Comparison of ENCODE assay signal across 11 cellular contexts in genomic region chr9:92481029-92481633, GRCh38. TPM values are rescaled to one million over a fixed set of nuclear protein-coding genes. Genes with fewer than 3 reads are reported as not detected.
A peak's percentile ranks its signal among the peaks of the same experiment; 100 is the strongest.
DNase-seq lines count a peak whose midpoint lies in the region; ATAC-seq and TF ChIP-seq lines count a peak whose summit lies in the region.
"Had no signal": no experiment of that assay in that cellular context is flagged by ENCODE, and none has a peak within 500 bp of the region (broad histone marks: within the 10 kb centered on the region; RNA-seq: fewer than 3 reads in every experiment).

No MANE protein-coding gene starts in this region.

- POLR2A ChIA-PET in HCT116 (lab: Charles Lee): no interaction called here

- BruUV-seq in HCT116 (replicated peaks; lab: Mats Ljungman, UMichigan): no TSS peak

- no peaks in the 10 kb centered on the region for H3K27me3 ChIP-seq in HCT116 (ENCODE audit: insufficient read depth, low read length)
- H3K27me3 ChIP-seq in mesenchymal stem cell (ENCODE audit: control insufficient read depth in 1 of 2, insufficient read depth in 1 of 2, low read length in 2 of 2): no peaks in the 10 kb centered on the region

- no peak overlapping the region for H2BK120ac ChIP-seq in mesenchymal stem cell (ENCODE audit: low read depth, low read length)

- no peak overlapping the region for H3K14ac ChIP-seq in mesenchymal stem cell (ENCODE audit: low read length in 2 of 2)

- H4K20me1 ChIP-seq in HCT116 (ENCODE audit: insufficient read depth): no peaks in the 10 kb centered on the region

- no peak overlapping the region for H2AFZ ChIP-seq in HCT116 (ENCODE audit: low read depth, low read length, poor library complexity, severe bottlenecking)
- H2AFZ ChIP-seq in mesenchymal stem cell (ENCODE audit: low read depth, low read length): no peak overlapping the region

- no peak overlapping the region for H3K18ac ChIP-seq in mesenchymal stem cell (ENCODE audit: low read depth in 1 of 2, low read length in 2 of 2)

- H2BK5ac ChIP-seq in mesenchymal stem cell (ENCODE audit: low read depth, low read length, poor library complexity, severe bottlenecking): no peak overlapping the region

- H3K79me1 ChIP-seq in mesenchymal stem cell (replicated peaks; ENCODE audit: low read length, poor library complexity, severe bottlenecking): no peaks in the 10 kb centered on the region

- intact Hi-C loops in HCT116 (cut with micrococcal nuclease): no loop called here

- no peaks in the 10 kb centered on the region for H3K36me3 ChIP-seq in HCT116 (ENCODE audit: control insufficient read depth in 1 of 2, insufficient read depth in 2 of 2, low read length in 2 of 2)
- H3K36me3 ChIP-seq in mesenchymal stem cell (ENCODE audit: control insufficient read depth in 1 of 2, insufficient read depth in 2 of 2, low read depth in 1 of 2, low read length in 2 of 2): no peaks in the 10 kb centered on the region

- no peak overlapping the region for H2AK5ac ChIP-seq in mesenchymal stem cell (ENCODE audit: low read length, severe bottlenecking)

- WGBS in mesenchymal stem cell: no CpG with 5 or more reads among the region's 2 CpGs

- CTCF ChIA-PET in HCT116 (lab: Charles Lee): interaction anchor here (1.5 to 1.9 kb wide), 2 partner anchors 9 to 21 kb away, joined by 4 read pairs; no protein-coding TSS in a partner anchor

- no peak overlapping the region for H4K8ac ChIP-seq in mesenchymal stem cell (ENCODE audit: low read length)

- no peak overlapping the region for H3K4ac ChIP-seq in mesenchymal stem cell (ENCODE audit: low read depth in 1 of 2, low read length in 2 of 2)

- H3K27ac ChIP-seq in HCT116 (ENCODE audit: low read depth, low read length): no peak overlapping the region
- no peak overlapping the region for H3K27ac ChIP-seq in mesenchymal stem cell (ENCODE audit: low read length, poor library complexity, severe bottlenecking)

- H3K9me2 ChIP-seq in HCT116 (ENCODE audit: insufficient read depth): no peaks in the 10 kb centered on the region

- H3K79me2 ChIP-seq in HCT116 (ENCODE audit: insufficient read depth, low read length): no peaks in the 10 kb centered on the region

- H3K4me1 ChIP-seq in HCT116 (ENCODE audit: control insufficient read depth in 1 of 2, insufficient read depth in 2 of 2, low read length in 2 of 2) (peaks cover 0 to 14% of the 10 kb centered on the region in 2 experiments; a peak in 2 of 4 replicates), mesenchymal stem cell (ENCODE audit: control insufficient read depth, insufficient read depth, low read depth, low read length) (peaks cover 3% of the 10 kb centered on the region)

- peak; percentile 75; the same call in 1 of the 2 replicates for ATAC-seq in HCT116
- ATAC-seq in GM21619 (IDR thresholded peaks at IDR 0.05; ENCODE audit: unreplicated experiment): no peak
- no peak for ATAC-seq in GM18873 (IDR thresholded peaks at IDR 0.05; ENCODE audit: low FRiP score, unreplicated experiment)
- ATAC-seq: activated CD8-positive, alpha-beta T cell treated with anti-CD3 and anti-CD28 coated beads, Interleukin-2, amount 10 ng/mL, durations not matched to agents 7 days and 5 days had no signal

- H3K9ac ChIP-seq in HCT116 (ENCODE audit: low read length): no peak overlapping the region
- H3K9ac ChIP-seq in mesenchymal stem cell (ENCODE audit: low read length): peak overlapping the region; percentile 88

- TF ChIP-seq POLR2A in HCT116 (IDR thresholded peaks at IDR 0.05; ENCODE audit: borderline replicate concordance, extremely low read depth, insufficient read depth, insufficient read length): no peak

- no peak for TF ChIP-seq RAD21 in HCT116 (IDR thresholded peaks at IDR 0.05; ENCODE audit: low read depth)

- H3K4me2 ChIP-seq in HCT116 (ENCODE audit: low read length) (peak overlapping the region; percentile 43), mesenchymal stem cell (ENCODE audit: low read length, poor library complexity, severe bottlenecking) (no peak overlapping the region)

- no peak overlapping the region for H2BK12ac ChIP-seq in mesenchymal stem cell (ENCODE audit: low read length in 2 of 2)

- H2BK15ac ChIP-seq in mesenchymal stem cell (ENCODE audit: low read depth, poor library complexity, severe bottlenecking): no peak overlapping the region

- DNase-seq in A172 (ENCODE audit: low spot score) (peak; percentile 24), HCT116 (ENCODE audit: low read depth, low spot score) (no peak), astrocyte of the hippocampus (ENCODE audit: low read depth, low spot score) (peak; percentile 50), mesenchymal stem cell (no peak), ureter (ENCODE audit: low spot score) (no peak), NCI-H2029 treated with DMSO at 0.1 percent for 48 hours (lab: John Stamatoyannopoulos, UW) (no peak)
- DNase-seq: activated CD8-positive, alpha-beta T cell treated with anti-CD3 and anti-CD28 coated beads, Interleukin-2, amount 10 ng/mL, durations not matched to agents 7 days and 5 days; NK-92 treated with Interleukin-12 subunit alpha and Interleukin-12 subunit beta, amount 100 ng/mL, for 24 hours had no signal

- H3K4me3 ChIP-seq in HCT116 (replicated peaks in 1 of 2; ENCODE audit: low read depth in 1 of 2, low read length in 2 of 2): no peak overlapping the region
- H3K4me3 ChIP-seq in mesenchymal stem cell (ENCODE audit: insufficient read depth in 1 of 2, low read depth in 1 of 2, low read length in 2 of 2): peak overlapping the region in 1 of 2 experiments; percentile 65

- H3K23ac ChIP-seq in mesenchymal stem cell (ENCODE audit: low read length in 2 of 2): no peak overlapping the region

- no peak for TF ChIP-seq CTCF in HCT116 (IDR thresholded peaks at IDR 0.05 in 2 of 3, conservative IDR thresholded peaks at IDR 0.05 in 1 of 3; ENCODE audit: borderline replicate concordance in 1 of 3, insufficient read depth in 1 of 3, low read depth in 2 of 3, low read length in 2 of 3)

- RAD21 ChIA-PET in HCT116 (lab: Charles Lee; ENCODE audit: low non-redundant PET in 1 of 2, low total read pairs in 2 of 2, uncharacterized antibody in 2 of 2, unreplicated experiment in 2 of 2): no interaction called here

- H4K91ac ChIP-seq in mesenchymal stem cell (ENCODE audit: low read length): no peak overlapping the region

- H3K9me3 ChIP-seq in HCT116 (ENCODE audit: control insufficient read depth in 1 of 2, insufficient read depth in 1 of 2, low read depth in 1 of 2, low read length in 2 of 2): no peaks in the 10 kb centered on the region
- H3K9me3 ChIP-seq in mesenchymal stem cell (ENCODE audit: control insufficient read depth, low read length): no peaks in the 10 kb centered on the region

TF ChIP-seq in HCT116, 20 proteins besides CTCF, POLR2A, EP300 and RAD21:
- TF ChIP-seq FOSL1 (IDR thresholded peaks at IDR 0.05; ENCODE audit: low read depth) (peak; percentile 40), CBX3 (IDR thresholded peaks at IDR 0.05; ENCODE audit: low read depth) (no peak)
TF ChIP-seq in HCT116: peak in this region for 1.

RNA-seq across cellular contexts. Expression of gene ASPN, which starts 1.2 kb away (rescaled TPM):
- not detected in 2 replicates for total RNA-seq in A172 (2014; rRNA removed; shearing (Covaris generic))
- total RNA-seq in HCT116 (2021; ENCODE audit: unreplicated experiment): not detected
- polyA plus RNA-seq in HCT116 (2012): not detected in 2 replicates
- 3.5 TPM for polyA plus RNA-seq in mesenchymal stem cell (2013, experiment 1 of 2)
- 3.7 TPM for polyA plus RNA-seq in mesenchymal stem cell (2013, experiment 2 of 2)
- 7.5 TPM for total RNA-seq in ureter
- total RNA-seq: activated CD8-positive, alpha-beta T cell treated with anti-CD3 and anti-CD28 coated beads, Interleukin-2, amount 10 ng/mL, durations not matched to agents 7 days and 5 days; mononuclear cell had no signal

RNA-seq across cellular contexts. Expression of gene ECM2, which starts 54.7 kb away (rescaled TPM):
- 0.26 TPM in 1 of 2 replicates, not detected in the other for total RNA-seq in A172 (2014; rRNA removed; shearing (Covaris generic))
- total RNA-seq in HCT116 (2021; ENCODE audit: unreplicated experiment) (not detected), ureter (16.3 TPM)
- 0.04 TPM in 1 of 2 replicates, not detected in the other for polyA plus RNA-seq in HCT116 (2012)
- 0.18 TPM for polyA plus RNA-seq in mesenchymal stem cell (2013, experiment 1 of 2)
- 0.25 TPM for polyA plus RNA-seq in mesenchymal stem cell (2013, experiment 2 of 2)
- total RNA-seq: activated CD8-positive, alpha-beta T cell treated with anti-CD3 and anti-CD28 coated beads, Interleukin-2, amount 10 ng/mL, durations not matched to agents 7 days and 5 days had no signal

RNA-seq across cellular contexts. Expression of gene OMD, which starts 56.9 kb away (rescaled TPM):
- total RNA-seq in A172 (2014; rRNA removed; shearing (Covaris generic)): not detected in 2 replicates
- total RNA-seq in HCT116 (2021; ENCODE audit: unreplicated experiment) (not detected), ureter (2.2 TPM)
- polyA plus RNA-seq in HCT116 (2012): not detected in 2 replicates
- not detected for polyA plus RNA-seq in mesenchymal stem cell (2013, experiment 1 of 2)
- polyA plus RNA-seq in mesenchymal stem cell (2013, experiment 2 of 2): not detected
- total RNA-seq: activated CD8-positive, alpha-beta T cell treated with anti-CD3 and anti-CD28 coated beads, Interleukin-2, amount 10 ng/mL, durations not matched to agents 7 days and 5 days; mononuclear cell had no signal

Comparison
In these comparisons a context has a peak if more than half of its experiments do, and no peak if none do; other contexts are left out.
1. DNase-seq: peak in A172 (single experiment) and astrocyte of the hippocampus (single experiment); none in HCT116 (single experiment), mesenchymal stem cell (single experiment), ureter (single experiment) and NCI-H2029 treated with DMSO at 0.1 percent for 48 hours (single experiment).
2. RNA of gene ECM2, which starts 54.7 kb away (total RNA-seq): 16.3 TPM in ureter (single experiment); not detected in HCT116 (single experiment) and 0.26 TPM in A172; every median in the first group is over 10 times any median in the second.